In genomic region chr12:113555226-113555625, GRCh38 we compare ENCODE assay signal across 21 cellular contexts.
DNase-seq lines count a peak whose midpoint lies in the region; ATAC-seq, FAIRE-seq and TF ChIP-seq lines count a peak whose summit lies in the region.
"Had no signal": no experiment of that assay in that cellular context is flagged by ENCODE, and none has a peak within 500 bp of the region (broad histone marks: within the 10 kb centered on the region; RNA-seq: fewer than 3 reads in every experiment).

No MANE protein-coding gene starts in this region.

- intact Hi-C loops in posterior vena cava (cut with DNase I), result no loop called here

- H3K27me3 ChIP-seq in astrocyte (ENCODE audit: insufficient read depth, low read length), result no peaks in the 10 kb centered on the region
- H3K27me3 ChIP-seq: MG63 had no signal

- H3K27ac Mint-ChIP-seq in astrocyte (ENCODE audit: unreplicated experiment), result peak overlapping the region; percentile 95

- no peak for FAIRE-seq in astrocyte (lab: Jason Lieb, UNC)
- FAIRE-seq: GM19239, HepG2 had no signal

- H3K9ac ChIP-seq in astrocyte (ENCODE audit: low read length), result no peak overlapping the region
- H3K9ac ChIP-seq: KMS-11, SK-N-SH had no signal

- no peak overlapping the region for H3K27ac ChIP-seq in astrocyte (ENCODE audit: low read depth, low read length)
- H3K27ac ChIP-seq: KMS-11 had no signal

- no peaks in the 10 kb centered on the region for H3K4me1 ChIP-seq in astrocyte (ENCODE audit: insufficient read depth, low read length)
- H3K4me1 ChIP-seq: Caco-2 had no signal

- no peak overlapping the region for H2AFZ ChIP-seq in astrocyte (ENCODE audit: low read depth, low read length)

- no peaks in the 10 kb centered on the region for H3K36me3 ChIP-seq in astrocyte (ENCODE audit: insufficient read depth, low read length)
- H3K36me3 ChIP-seq: MG63 had no signal

- no peaks in the 10 kb centered on the region for H3K79me2 ChIP-seq in astrocyte (ENCODE audit: insufficient read depth, low read length)

- DNase-seq in EL (peak; percentile 76), M059J (ENCODE audit: low read depth) (peak; percentile 66), astrocyte (ENCODE audit: low read depth) (no peak), posterior vena cava (ENCODE audit: low spot score) (peak; percentile 3)
- DNase-seq in activated CD8-positive, alpha-beta memory T cell treated with anti-CD3 and anti-CD28 coated beads, Interleukin-2, amount 50 U/mL, for 4 hours, result no peak
- DNase-seq: Caco-2; CD4-positive, CD25-positive, alpha-beta regulatory T cell; DMS153; H7; MG63; NCI-H1092; NCI-H524; SHP77; SK-N-SH had no signal

- H3K4me3 Mint-ChIP-seq in astrocyte (ENCODE audit: unreplicated experiment), result peak overlapping the region; percentile 67
- H3K4me3 Mint-ChIP-seq: CD4-positive, CD25-positive, alpha-beta regulatory T cell had no signal

- H3K9me3 Mint-ChIP-seq in astrocyte (ENCODE audit: unreplicated experiment), result peaks cover 12% of the 10 kb centered on the region

- no peak overlapping the region for H3K4me3 ChIP-seq in astrocyte (ENCODE audit: insufficient read depth, low read depth, low read length)
- H3K4me3 ChIP-seq: MG63 had no signal

- TF ChIP-seq CTCF in astrocyte (IDR thresholded peaks at IDR 0.05; ENCODE audit: insufficient read depth, low read depth, low read length), result no peak

- peaks cover 22% of the 10 kb centered on the region for H3K27me3 Mint-ChIP-seq in astrocyte (ENCODE audit: low read depth, unreplicated experiment)
- H3K27me3 Mint-ChIP-seq: CD4-positive, CD25-positive, alpha-beta regulatory T cell had no signal

- peaks cover 10% of the 10 kb centered on the region for H3K4me1 Mint-ChIP-seq in astrocyte (ENCODE audit: low read depth, unreplicated experiment)
- H3K4me1 Mint-ChIP-seq: CD4-positive, CD25-positive, alpha-beta regulatory T cell had no signal

- no peak for ATAC-seq in HG03039 (IDR thresholded peaks at IDR 0.05; ENCODE audit: unreplicated experiment)
- ATAC-seq in esophagus mucosa, result no peak
- no peak for ATAC-seq in HG03108 (IDR thresholded peaks at IDR 0.05; ENCODE audit: unreplicated experiment)
- ATAC-seq: HepG2, Panc1 had no signal

- H3K36me3 Mint-ChIP-seq in astrocyte (ENCODE audit: low read depth, unreplicated experiment), result no peaks in the 10 kb centered on the region
- H3K36me3 Mint-ChIP-seq: CD4-positive, CD25-positive, alpha-beta regulatory T cell had no signal

- no peak overlapping the region for H3K4me2 ChIP-seq in astrocyte (ENCODE audit: low read length)
- H3K4me2 ChIP-seq: KMS-11, SK-N-SH had no signal

- H3K9me3 ChIP-seq in astrocyte (ENCODE audit: insufficient read depth, low read depth, low read length), result no peaks in the 10 kb centered on the region
- H3K9me3 ChIP-seq: Caco-2, MG63, SK-N-SH had no signal

- no peaks in the 10 kb centered on the region for H4K20me1 ChIP-seq in astrocyte (ENCODE audit: insufficient read depth, low read length)

Comparison
In these comparisons a context has a peak if more than half of its experiments do, and no peak if none do; other contexts are left out.
1. DNase-seq: peak in EL (single experiment), M059J (single experiment) and posterior vena cava (single experiment); none in astrocyte (single experiment) and activated CD8-positive, alpha-beta memory T cell treated with anti-CD3 and anti-CD28 coated beads, Interleukin-2, amount 50 U/mL, for 4 hours (single experiment).